1 cellular context compared by ENCODE assay signal in the genomic region with DNA sequence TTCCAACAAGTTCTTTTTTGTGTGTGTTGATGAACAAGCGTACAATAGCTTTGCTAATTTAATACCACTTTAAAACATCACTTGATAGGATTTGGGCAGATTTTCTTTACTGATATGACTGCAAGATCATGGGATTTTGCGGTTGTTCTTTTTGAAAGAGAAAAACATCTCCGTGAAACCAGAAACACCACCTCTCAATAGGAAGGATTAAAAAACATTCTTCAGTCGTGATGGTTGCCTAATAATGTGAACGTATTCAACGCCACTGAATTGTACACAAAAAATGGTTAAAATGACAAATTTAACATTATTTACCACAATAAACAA.
TF ChIP-seq lines count a peak whose summit lies in the region.

No MANE protein-coding gene starts in this region.

TF ChIP-seq in GM23338, 12 proteins besides CTCF, POLR2A, EP300 and RAD21 (continued from another document):
- TF ChIP-seq, protein P1, sequence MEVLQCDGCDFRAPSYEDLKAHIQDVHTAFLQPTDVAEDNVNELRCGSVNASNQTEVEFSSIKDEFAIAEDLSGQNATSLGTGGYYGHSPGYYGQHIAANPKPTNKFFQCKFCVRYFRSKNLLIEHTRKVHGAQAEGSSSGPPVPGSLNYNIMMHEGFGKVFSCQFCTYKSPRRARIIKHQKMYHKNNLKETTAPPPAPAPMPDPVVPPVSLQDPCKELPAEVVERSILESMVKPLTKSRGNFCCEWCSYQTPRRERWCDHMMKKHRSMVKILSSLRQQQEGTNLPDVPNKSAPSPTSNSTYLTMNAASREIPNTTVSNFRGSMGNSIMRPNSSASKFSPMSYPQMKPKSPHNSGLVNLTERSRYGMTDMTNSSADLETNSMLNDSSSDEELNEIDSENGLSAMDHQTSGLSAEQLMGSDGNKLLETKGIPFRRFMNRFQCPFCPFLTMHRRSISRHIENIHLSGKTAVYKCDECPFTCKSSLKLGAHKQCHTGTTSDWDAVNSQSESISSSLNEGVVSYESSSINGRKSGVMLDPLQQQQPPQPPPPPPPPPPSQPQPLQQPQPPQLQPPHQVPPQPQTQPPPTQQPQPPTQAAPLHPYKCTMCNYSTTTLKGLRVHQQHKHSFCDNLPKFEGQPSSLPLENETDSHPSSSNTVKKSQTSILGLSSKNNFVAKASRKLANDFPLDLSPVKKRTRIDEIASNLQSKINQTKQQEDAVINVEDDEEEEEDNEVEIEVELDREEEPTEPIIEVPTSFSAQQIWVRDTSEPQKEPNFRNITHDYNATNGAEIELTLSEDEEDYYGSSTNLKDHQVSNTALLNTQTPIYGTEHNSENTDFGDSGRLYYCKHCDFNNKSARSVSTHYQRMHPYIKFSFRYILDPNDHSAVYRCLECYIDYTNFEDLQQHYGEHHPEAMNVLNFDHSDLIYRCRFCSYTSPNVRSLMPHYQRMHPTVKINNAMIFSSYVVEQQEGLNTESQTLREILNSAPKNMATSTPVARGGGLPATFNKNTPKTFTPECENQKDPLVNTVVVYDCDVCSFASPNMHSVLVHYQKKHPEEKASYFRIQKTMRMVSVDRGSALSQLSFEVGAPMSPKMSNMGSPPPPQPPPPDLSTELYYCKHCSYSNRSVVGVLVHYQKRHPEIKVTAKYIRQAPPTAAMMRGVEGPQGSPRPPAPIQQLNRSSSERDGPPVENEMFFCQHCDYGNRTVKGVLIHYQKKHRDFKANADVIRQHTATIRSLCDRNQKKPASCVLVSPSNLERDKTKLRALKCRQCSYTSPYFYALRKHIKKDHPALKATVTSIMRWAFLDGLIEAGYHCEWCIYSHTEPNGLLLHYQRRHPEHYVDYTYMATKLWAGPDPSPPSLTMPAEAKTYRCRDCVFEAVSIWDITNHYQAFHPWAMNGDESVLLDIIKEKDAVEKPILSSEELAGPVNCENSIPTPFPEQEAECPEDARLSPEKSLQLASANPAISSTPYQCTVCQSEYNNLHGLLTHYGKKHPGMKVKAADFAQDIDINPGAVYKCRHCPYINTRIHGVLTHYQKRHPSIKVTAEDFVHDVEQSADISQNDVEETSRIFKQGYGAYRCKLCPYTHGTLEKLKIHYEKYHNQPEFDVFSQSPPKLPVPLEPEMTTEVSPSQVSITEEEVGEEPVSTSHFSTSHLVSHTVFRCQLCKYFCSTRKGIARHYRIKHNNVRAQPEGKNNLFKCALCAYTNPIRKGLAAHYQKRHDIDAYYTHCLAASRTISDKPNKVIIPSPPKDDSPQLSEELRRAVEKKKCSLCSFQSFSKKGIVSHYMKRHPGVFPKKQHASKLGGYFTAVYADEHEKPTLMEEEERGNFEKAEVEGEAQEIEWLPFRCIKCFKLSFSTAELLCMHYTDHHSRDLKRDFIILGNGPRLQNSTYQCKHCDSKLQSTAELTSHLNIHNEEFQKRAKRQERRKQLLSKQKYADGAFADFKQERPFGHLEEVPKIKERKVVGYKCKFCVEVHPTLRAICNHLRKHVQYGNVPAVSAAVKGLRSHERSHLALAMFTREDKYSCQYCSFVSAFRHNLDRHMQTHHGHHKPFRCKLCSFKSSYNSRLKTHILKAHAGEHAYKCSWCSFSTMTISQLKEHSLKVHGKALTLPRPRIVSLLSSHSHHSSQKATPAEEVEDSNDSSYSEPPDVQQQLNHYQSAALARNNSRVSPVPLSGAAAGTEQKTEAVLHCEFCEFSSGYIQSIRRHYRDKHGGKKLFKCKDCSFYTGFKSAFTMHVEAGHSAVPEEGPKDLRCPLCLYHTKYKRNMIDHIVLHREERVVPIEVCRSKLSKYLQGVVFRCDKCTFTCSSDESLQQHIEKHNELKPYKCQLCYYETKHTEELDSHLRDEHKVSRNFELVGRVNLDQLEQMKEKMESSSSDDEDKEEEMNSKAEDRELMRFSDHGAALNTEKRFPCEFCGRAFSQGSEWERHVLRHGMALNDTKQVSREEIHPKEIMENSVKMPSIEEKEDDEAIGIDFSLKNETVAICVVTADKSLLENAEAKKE (CRISPR knock-in tag; IDR thresholded peaks at IDR 0.05) = no peak
- TF ChIP-seq STAT1 (IDR thresholded peaks at IDR 0.05; ENCODE audit: unreplicated experiment) (no peak), ZNF114 (CRISPR knock-in tag; IDR thresholded peaks at IDR 0.05) (no peak), POLR2AphosphoS5 (IDR thresholded peaks at IDR 0.05; ENCODE audit: low read depth) (no peak), JUNB (IDR thresholded peaks at IDR 0.05; ENCODE audit: unreplicated experiment) (no peak), NANOG (IDR thresholded peaks at IDR 0.05; ENCODE audit: borderline replicate concordance) (no peak), EZH2 (IDR thresholded peaks at IDR 0.05; ENCODE audit: low read depth, unreplicated experiment) (no peak)
- TF ChIP-seq, protein P2, sequence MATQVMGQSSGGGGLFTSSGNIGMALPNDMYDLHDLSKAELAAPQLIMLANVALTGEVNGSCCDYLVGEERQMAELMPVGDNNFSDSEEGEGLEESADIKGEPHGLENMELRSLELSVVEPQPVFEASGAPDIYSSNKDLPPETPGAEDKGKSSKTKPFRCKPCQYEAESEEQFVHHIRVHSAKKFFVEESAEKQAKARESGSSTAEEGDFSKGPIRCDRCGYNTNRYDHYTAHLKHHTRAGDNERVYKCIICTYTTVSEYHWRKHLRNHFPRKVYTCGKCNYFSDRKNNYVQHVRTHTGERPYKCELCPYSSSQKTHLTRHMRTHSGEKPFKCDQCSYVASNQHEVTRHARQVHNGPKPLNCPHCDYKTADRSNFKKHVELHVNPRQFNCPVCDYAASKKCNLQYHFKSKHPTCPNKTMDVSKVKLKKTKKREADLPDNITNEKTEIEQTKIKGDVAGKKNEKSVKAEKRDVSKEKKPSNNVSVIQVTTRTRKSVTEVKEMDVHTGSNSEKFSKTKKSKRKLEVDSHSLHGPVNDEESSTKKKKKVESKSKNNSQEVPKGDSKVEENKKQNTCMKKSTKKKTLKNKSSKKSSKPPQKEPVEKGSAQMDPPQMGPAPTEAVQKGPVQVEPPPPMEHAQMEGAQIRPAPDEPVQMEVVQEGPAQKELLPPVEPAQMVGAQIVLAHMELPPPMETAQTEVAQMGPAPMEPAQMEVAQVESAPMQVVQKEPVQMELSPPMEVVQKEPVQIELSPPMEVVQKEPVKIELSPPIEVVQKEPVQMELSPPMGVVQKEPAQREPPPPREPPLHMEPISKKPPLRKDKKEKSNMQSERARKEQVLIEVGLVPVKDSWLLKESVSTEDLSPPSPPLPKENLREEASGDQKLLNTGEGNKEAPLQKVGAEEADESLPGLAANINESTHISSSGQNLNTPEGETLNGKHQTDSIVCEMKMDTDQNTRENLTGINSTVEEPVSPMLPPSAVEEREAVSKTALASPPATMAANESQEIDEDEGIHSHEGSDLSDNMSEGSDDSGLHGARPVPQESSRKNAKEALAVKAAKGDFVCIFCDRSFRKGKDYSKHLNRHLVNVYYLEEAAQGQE (IDR thresholded peaks at IDR 0.05; ENCODE audit: unreplicated experiment) = no peak
